In the genomic region with DNA sequence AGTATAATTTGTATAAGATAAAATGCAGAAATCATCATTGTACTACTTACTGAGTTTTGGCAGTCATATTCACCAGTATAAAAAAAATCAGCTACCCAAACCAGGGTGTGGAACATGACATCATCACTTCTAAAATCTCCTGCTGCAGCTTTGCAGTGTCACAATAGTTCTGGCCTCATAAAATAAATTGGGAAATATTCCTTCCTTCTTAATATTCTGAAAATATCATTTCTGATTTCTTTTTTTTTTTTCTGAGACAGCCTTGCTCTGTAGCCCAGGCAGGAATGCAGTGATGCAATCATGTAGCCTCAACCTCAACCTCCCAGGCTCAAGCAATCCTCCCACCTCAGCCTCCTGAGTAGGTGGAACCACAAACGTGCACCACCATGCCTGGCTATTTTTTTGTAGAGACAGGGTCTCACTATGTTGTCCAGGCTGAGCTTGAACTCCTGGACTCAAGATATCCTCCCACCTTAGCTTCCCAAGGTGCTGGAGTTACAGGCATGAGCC, we compare ENCODE assay signal across 30 cellular contexts.
"Had no signal": no experiment of that assay in that cellular context is flagged by ENCODE, and none has a peak within 500 bp of the region (broad histone marks: within the 10 kb centered on the region; RNA-seq: fewer than 3 reads in every experiment).

No MANE protein-coding gene starts in this region.

- H3K36me3 ChIP-seq: adrenal gland, cardiac muscle cell, colonic mucosa, esophagus squamous epithelium, heart right ventricle had no signal

- ATAC-seq: activated CD4-positive, alpha-beta T cell treated with anti-CD3 and anti-CD28 coated beads for 36 hours; activated CD8-positive, alpha-beta memory T cell treated with anti-CD3 and anti-CD28 coated beads, Interleukin-2, amount 10 ng/mL, durations not matched to agents 7 days and 5 days; activated CD8-positive, alpha-beta T cell treated with anti-CD3 and anti-CD28 coated beads, Interleukin-2, amount 10 ng/mL, durations not matched to agents 7 days and 5 days; activated naive CD8-positive, alpha-beta T cell treated with anti-CD3 and anti-CD28 coated beads, Interleukin-2, amount 50 U/mL, for 24 hours; body of pancreas; T-helper 17 cell had no signal

- H3K27ac ChIP-seq: adrenal gland, body of pancreas, cardiac muscle cell, colonic mucosa, heart right ventricle had no signal

- DNase-seq: activated CD4-positive, alpha-beta memory T cell treated with anti-CD3 and anti-CD28 coated beads for 36 hours; activated CD4-positive, alpha-beta T cell treated with anti-CD3 and anti-CD28 coated beads for 36 hours; activated CD4-positive, alpha-beta T cell treated with anti-CD3 and anti-CD28 coated beads, Interleukin-2, amount 10 ng/mL, durations not matched to agents 24 days and 14 days; activated CD4-positive, CD25-positive, alpha-beta regulatory T cell; activated CD4-positive, CD25-positive, alpha-beta regulatory T cell treated with anti-CD3 and anti-CD28 coated beads, Interleukin-2, amount 50 U/mL, for 72 hours; activated CD8-positive, alpha-beta memory T cell treated with anti-CD3 and anti-CD28 coated beads, Interleukin-2, amount 10 ng/mL, durations not matched to agents 7 days and 5 days; activated CD8-positive, alpha-beta memory T cell treated with anti-CD3 and anti-CD28 coated beads, Interleukin-2, amount 50 U/mL, for 4 hours; activated CD8-positive, alpha-beta T cell treated with anti-CD3 and anti-CD28 coated beads, Interleukin-2, amount 10 ng/mL, durations not matched to agents 7 days and 5 days; activated effector memory CD4-positive, alpha-beta T cell treated with anti-CD3 and anti-CD28 coated beads, Interleukin-2, amount 50 U/mL, for 16 hours; activated naive CD4-positive, alpha-beta T cell treated with anti-CD3 and anti-CD28 coated beads for 36 hours; activated naive CD8-positive, alpha-beta T cell treated with anti-CD3 and anti-CD28 coated beads for 36 hours; activated naive CD8-positive, alpha-beta T cell treated with anti-CD3 and anti-CD28 coated beads, Interleukin-2, amount 50 U/mL, for 24 hours; activated T-cell treated with anti-CD3 and anti-CD28 coated beads, Interleukin-2, amount 50 U/mL, for 1 hour; activated T-cell treated with anti-CD3 and anti-CD28 coated beads, Interleukin-2, amount 50 U/mL, for 48 hours; amygdala; aorta; body of pancreas; central memory CD4-positive, alpha-beta T cell; cerebellar nuclear complex; colonic mucosa; effector CD8-positive, alpha-beta T cell; esophagus squamous epithelium; foreskin fibroblast; heart right ventricle; T-helper 1 cell; T-helper 17 cell; T1000 had no signal

- H3K27me3 ChIP-seq: adrenal gland, body of pancreas, colonic mucosa had no signal

- H3K9me3 ChIP-seq: colonic mucosa had no signal

- FAIRE-seq: frontal cortex had no signal

- H3K4me1 ChIP-seq: adrenal gland, body of pancreas, colonic mucosa, esophagus squamous epithelium, heart right ventricle had no signal

- H3K4me3 ChIP-seq: adrenal gland, body of pancreas, cardiac muscle cell, colonic mucosa, esophagus squamous epithelium, heart right ventricle had no signal
